ENCODE assay signal across 21 cellular contexts in genomic region chr5:84191296-84191695, GRCh38.
DNase-seq lines count a peak whose midpoint lies in the region; ATAC-seq and TF ChIP-seq lines count a peak whose summit lies in the region.
"Had no signal": no experiment of that assay in that cellular context is flagged by ENCODE, and none has a peak within 500 bp of the region (broad histone marks: within the 10 kb centered on the region; RNA-seq: fewer than 3 reads in every experiment).

No MANE protein-coding gene starts in this region.

- DNase-seq in COR-L47 (lab: John Stamatoyannopoulos, UW): peak; percentile 89
- peak; percentile 63 for DNase-seq in NCI-H2227 (lab: John Stamatoyannopoulos, UW; ENCODE audit: unreplicated experiment)
- DNase-seq in WERI-Rb-1: peak; percentile 66
- DNase-seq in fibroblast of villous mesenchyme (ENCODE audit: low read depth): peak; percentile 34
- DNase-seq in left ventricle myocardium inferior: no peak
- DNase-seq: activated CD4-positive, alpha-beta memory T cell treated with anti-CD3 and anti-CD28 coated beads, Interleukin-2, amount 10 ng/mL, durations not matched to agents 7 days and 5 days; activated T-cell treated with anti-CD3 and anti-CD28 coated beads, Interleukin-2, amount 50 U/mL, for 72 hours; cerebellar nuclear complex; foreskin melanocyte; NCI-H1694 treated with DMSO at 0.1 percent for 48 hours; NCI-H526; RPMI8226; stimulated activated CD4-positive, alpha-beta T cell treated with anti-CD3 and anti-CD28 coated beads, Interleukin-2, amount 100 ng/mL, for 24 hours had no signal

- ATAC-seq in GM19035 (IDR thresholded peaks at IDR 0.05; ENCODE audit: unreplicated experiment) (no peak), GM18520 (IDR thresholded peaks at IDR 0.05; ENCODE audit: unreplicated experiment) (no peak), GM18502 (IDR thresholded peaks at IDR 0.05; ENCODE audit: poor library complexity, unreplicated experiment) (no peak)
- ATAC-seq: A549; activated T-cell treated with anti-CD3 and anti-CD28 coated beads, Interleukin-2, amount 50 U/mL, for 72 hours; HCT116; sciatic nerve had no signal

- H3K4me3 ChIP-seq in WERI-Rb-1 (ENCODE audit: low read depth, low read length) (no peak overlapping the region), fibroblast of villous mesenchyme (ENCODE audit: low read depth, low read length) (no peak overlapping the region), left ventricle myocardium inferior (no peak overlapping the region)
- H3K4me3 ChIP-seq: A549, vagina had no signal

- H3K36me3 ChIP-seq in WERI-Rb-1 (no peaks in the 10 kb centered on the region), left ventricle myocardium inferior (no peaks in the 10 kb centered on the region)
- H3K36me3 ChIP-seq: vagina had no signal

- intact Hi-C loops in left ventricle myocardium inferior (cut with micrococcal nuclease): no loop called here

- H3K27me3 ChIP-seq in WERI-Rb-1 (ENCODE audit: insufficient read depth, low read depth, severe bottlenecking) (no peaks in the 10 kb centered on the region), left ventricle myocardium inferior (ENCODE audit: low read depth) (no peaks in the 10 kb centered on the region)
- H3K27me3 ChIP-seq: vagina had no signal

- H3K9me3 ChIP-seq in WERI-Rb-1 (ENCODE audit: severe bottlenecking): no peaks in the 10 kb centered on the region
- no peaks in the 10 kb centered on the region for H3K9me3 ChIP-seq in left ventricle myocardium inferior (replicated peaks)
- H3K9me3 ChIP-seq: A549, vagina had no signal

- no peaks in the 10 kb centered on the region for H3K4me1 ChIP-seq in left ventricle myocardium inferior
- H3K4me1 ChIP-seq: A549, vagina had no signal

- TF ChIP-seq CTCF in WERI-Rb-1 (IDR thresholded peaks at IDR 0.05; ENCODE audit: low read depth, low read length) (no peak), fibroblast of villous mesenchyme (IDR thresholded peaks at IDR 0.05; ENCODE audit: insufficient read depth, low read depth, low read length) (no peak), left ventricle myocardium inferior (IDR thresholded peaks at IDR 0.05; ENCODE audit: borderline replicate concordance) (no peak)

- H3K27ac ChIP-seq in WERI-Rb-1 (peak overlapping the region; percentile 50), left ventricle myocardium inferior (replicated peaks) (no peak overlapping the region)
- H3K27ac ChIP-seq: A549, C4-2B, vagina had no signal
